ENCODE assay signal across 11 cellular contexts in the genomic region with DNA sequence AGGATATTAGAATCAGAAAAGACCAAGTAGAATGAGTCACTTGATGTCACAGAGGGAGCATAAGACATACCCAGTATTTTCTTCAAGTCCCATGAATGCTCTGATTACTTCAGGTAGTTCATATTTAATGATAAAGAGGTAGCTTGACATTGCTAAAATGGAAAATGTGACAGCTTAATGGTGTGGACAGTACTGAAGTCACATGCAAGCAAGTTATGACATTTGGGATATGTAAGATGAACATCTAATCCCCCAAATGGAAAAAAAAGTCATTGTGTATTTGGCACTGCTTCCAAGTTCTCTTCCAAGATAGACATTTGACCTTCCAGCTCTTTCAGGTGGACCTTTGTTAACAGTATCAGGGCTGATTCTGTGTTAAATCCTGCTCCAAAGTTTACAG.
"Had no signal": no experiment of that assay in that cellular context is flagged by ENCODE, and none has a peak within 500 bp of the region (broad histone marks: within the 10 kb centered on the region; RNA-seq: fewer than 3 reads in every experiment).

No MANE protein-coding gene starts in this region.

- DNase-seq: GM23248, GOT3, H7, H9, HCEC 1CT, HFFc6 had no signal

- H3K9ac ChIP-seq: GM23248 had no signal

- ATAC-seq: GM23338, HCT116 had no signal

- H3K4me1 ChIP-seq: HAP-1 had no signal

- FAIRE-seq: H1, H54 had no signal

- H3K36me3 ChIP-seq: HAP-1 had no signal

- H2AFZ ChIP-seq: GM23248, GM23338 had no signal

- H3K27ac ChIP-seq: GM23248 had no signal

- H3K4me2 ChIP-seq: GM23338 had no signal

- H3K4me3 ChIP-seq: GM23248, GM23338, HAP-1 had no signal

- H3K9me3 ChIP-seq: HAP-1 had no signal
